Comparison of ENCODE assay signal across 7 cellular contexts in genomic region chr4:78644744-78645330, GRCh38.
DNase-seq lines count a peak whose midpoint lies in the region; ATAC-seq, FAIRE-seq and TF ChIP-seq lines count a peak whose summit lies in the region.

No MANE protein-coding gene starts in this region.

- H3K27ac Mint-ChIP-seq in T-helper 17 cell = peak overlapping the region; percentile 43

- POLR2A ChIA-PET in GM10248 (lab: Yijun Ruan, JAX) = no interaction called here

- no peaks in the 10 kb centered on the region for H3K9me3 ChIP-seq in T-helper 17 cell (ENCODE audit: control insufficient read depth, low read length, poor library complexity, severe bottlenecking)

- TF ChIP-seq CTCF in GM10248 (IDR thresholded peaks at IDR 0.05; ENCODE audit: control extremely low read depth, extremely low read depth, low read depth, missing control alignments) = peak; percentile 70

- H3K27me3 Mint-ChIP-seq in T-helper 17 cell = peaks cover 14% of the 10 kb centered on the region

- ATAC-seq in GM21529 (IDR thresholded peaks at IDR 0.05; ENCODE audit: unreplicated experiment) (peak; percentile 95), T-helper 17 cell (peak; percentile 98)

- no peak for FAIRE-seq in HTR-8/SVneo (lab: Jason Lieb, UNC)

- no peak overlapping the region for H3K4me3 Mint-ChIP-seq in T-helper 17 cell

- peaks cover 5% of the 10 kb centered on the region for H3K4me1 Mint-ChIP-seq in T-helper 17 cell

- H3K36me3 Mint-ChIP-seq in T-helper 17 cell (ENCODE audit: low read depth) = no peaks in the 10 kb centered on the region

- CTCF ChIA-PET in GM10248 (lab: Yijun Ruan, JAX) = interaction anchor here (0.6 to 3.0 kb wide), 33 partner anchors 10 to 249 kb away, joined by 3 to 20 read pairs (median 4); no protein-coding TSS in a partner anchor

- DNase-seq in GM10248 (ENCODE audit: extremely low spot score) (peak; percentile 58), HTR-8/SVneo (ENCODE audit: insufficient read length, low spot score) (peak; percentile 24), T-helper 17 cell (peak in 2 of 3 donors; percentile 8 to 18), cerebellar cortex (ENCODE audit: low spot score) (peak; percentile 32), left kidney (ENCODE audit: low read depth, low spot score) (peak; percentile 71)
- DNase-seq in stimulated activated CD4-positive, alpha-beta T cell treated with anti-CD3 and anti-CD28 coated beads, TNF-alpha, amount 100 ng/mL, for 24 hours (ENCODE audit: low read depth in 3 of 3) = peak in 2 of 3 experiments; percentile 6 to 40

Comparison
In these comparisons a context has a peak if more than half of its experiments do, and no peak if none do; other contexts are left out.
1. Peak in every context shown above with its lines: DNase-seq and ATAC-seq.
2. DNase-seq: peak in every context shown above with its lines; median percentile 71 in left kidney; 58 in GM10248; 32 in cerebellar cortex; 24 in HTR-8/SVneo; 23 in stimulated activated CD4-positive, alpha-beta T cell treated with anti-CD3 and anti-CD28 coated beads, TNF-alpha, amount 100 ng/mL, for 24 hours; 13 in T-helper 17 cell.